ENCODE assay signal across 22 cellular contexts in the genomic region with DNA sequence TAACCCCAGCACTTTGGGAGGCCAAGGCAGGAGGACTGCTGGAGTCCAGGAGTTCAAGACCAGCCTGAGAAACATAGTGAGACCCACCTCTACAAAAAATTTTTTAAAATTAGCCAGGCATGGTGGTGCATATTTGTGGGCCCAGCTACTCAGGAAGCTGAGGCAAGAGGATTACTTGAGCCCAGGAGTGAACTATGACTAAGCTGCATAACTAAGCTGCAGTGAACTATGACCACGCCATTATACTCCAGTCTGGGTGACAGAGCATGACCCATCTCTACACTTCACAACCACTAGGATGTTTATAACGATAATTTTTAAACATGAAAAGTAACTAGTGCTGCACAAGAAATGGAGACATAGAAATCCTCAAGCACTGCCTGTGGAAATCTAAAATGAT.
DNase-seq lines count a peak whose midpoint lies in the region; ATAC-seq, FAIRE-seq and TF ChIP-seq lines count a peak whose summit lies in the region.
"Had no signal": no experiment of that assay in that cellular context is flagged by ENCODE, and none has a peak within 500 bp of the region (broad histone marks: within the 10 kb centered on the region; RNA-seq: fewer than 3 reads in every experiment).

No MANE protein-coding gene starts in this region.

- no peaks in the 10 kb centered on the region for H3K9me1 ChIP-seq in K562 (ENCODE audit: control insufficient read depth, insufficient read depth, low read length)

- no peak overlapping the region for H3K4me2 ChIP-seq in K562 (ENCODE audit: insufficient read depth, low read length)

- BruUV-seq in K562 (replicated peaks; lab: Mats Ljungman, UMichigan) = no TSS peak

- H3K27me3 ChIP-seq in K562 (ENCODE audit: control insufficient read depth in 2 of 2, insufficient read depth in 2 of 2, low read length in 2 of 2) = no peaks in the 10 kb centered on the region
- H3K27me3 ChIP-seq: body of pancreas, colonic mucosa, gastroesophageal sphincter, sigmoid colon had no signal

- no peaks in the 10 kb centered on the region for H4K20me1 ChIP-seq in K562 (replicated peaks; ENCODE audit: control insufficient read depth, insufficient read depth, low read length)

- no peaks in the 10 kb centered on the region for H3K9me3 ChIP-seq in K562 (replicated peaks; ENCODE audit: control insufficient read depth, insufficient read depth, low read depth, low read length)
- H3K9me3 ChIP-seq: body of pancreas, colonic mucosa, gastroesophageal sphincter, sigmoid colon had no signal

- ATAC-seq in K562 (no peak), left ventricle myocardium superior (no peak)
- ATAC-seq: body of pancreas; gastroesophageal sphincter; Right ventricle myocardium inferior; stimulated activated naive CD8-positive, alpha-beta T cell treated with anti-CD3 and anti-CD28 coated beads, Interleukin-15, amount 100 ng/mL, for 72 hours had no signal

- no peak for TF ChIP-seq POLR2A in K562 (conservative IDR thresholded peaks at IDR 0.05)

- H2AFZ ChIP-seq in K562 (ENCODE audit: low read depth, low read length) = no peak overlapping the region

- intact Hi-C loops in K562 (cut with micrococcal nuclease) = no loop called here
- intact Hi-C loops in left ventricle myocardium superior (cut with micrococcal nuclease) = no loop called here

- POLR2A ChIA-PET in K562 (lab: Yijun Ruan, JAX) = interaction anchor here (0.6 kb wide), 1 partner anchor 256 kb away, joined by 3 read pairs; no protein-coding TSS in a partner anchor

- peak; percentile 19 for FAIRE-seq in K562 (lab: Jason Lieb, UNC)
- FAIRE-seq: endometrium, urothelium cell line had no signal

- TF ChIP-seq RAD21 in K562 (CRISPR knock-in tag; conservative IDR thresholded peaks at IDR 0.05 in 1 of 2, IDR thresholded peaks at IDR 0.05 in 1 of 2) = no peak

- WGBS in K562 (ENCODE audit: insufficient coverage, low coverage, missing lambda C conversion rate) = 23% methylated on average over 2 of the region's 2 CpGs

- no peak overlapping the region for H3K27ac ChIP-seq in K562 (ENCODE audit: extremely low read depth, low read depth, low read length)
- H3K27ac ChIP-seq: body of pancreas, colonic mucosa, gastroesophageal sphincter, sigmoid colon had no signal

- CTCF ChIA-PET in K562 (lab: Yijun Ruan, JAX; ENCODE audit: low intra/inter-chr PET ratio) = no interaction called here

- no peak for TF ChIP-seq CTCF in K562 (IDR thresholded peaks at IDR 0.05 in 2 of 3, conservative IDR thresholded peaks at IDR 0.05 in 1 of 3; ENCODE audit: insufficient read depth in 2 of 3, low read depth in 1 of 3, low read length in 3 of 3)

- H3K4me3 ChIP-seq in K562 = no peak overlapping the region
- H3K4me3 ChIP-seq: body of pancreas, colonic mucosa, gastroesophageal sphincter, sigmoid colon had no signal

- no peaks in the 10 kb centered on the region; a peak in 1 of 5 replicates for H3K4me1 ChIP-seq in K562 (replicated peaks in 1 of 2; ENCODE audit: control insufficient read depth in 2 of 2, insufficient read depth in 2 of 2, low read length in 2 of 2)
- H3K4me1 ChIP-seq: body of pancreas, colonic mucosa, gastroesophageal sphincter, sigmoid colon had no signal

- H3K9ac ChIP-seq in K562 (ENCODE audit: insufficient read depth in 1 of 2, low read depth in 2 of 2, low read length in 2 of 2) = no peak overlapping the region

- TF ChIP-seq EP300 in K562 (IDR thresholded peaks at IDR 0.05; ENCODE audit: low read length) = no peak

- H3K79me2 ChIP-seq in K562 (ENCODE audit: control insufficient read depth, insufficient read depth, low read length) = no peaks in the 10 kb centered on the region

- in situ Hi-C loops in K562 (cut with MboI) = no loop called here

- DNase-seq in DMS53 treated with DMSO at 0.1 percent for 48 hours (lab: John Stamatoyannopoulos, UW; ENCODE audit: unreplicated experiment) = peak; percentile 75
- DNase-seq in LoVo (ENCODE audit: low spot score) = peak; percentile 7
- DNase-seq in K562 (ENCODE audit: extremely low read depth in 1 of 4, low spot score in 3 of 4) = peak in 1 of 4 experiments; percentile 13
- DNase-seq in myocyte (ENCODE audit: low read depth) = peak; percentile 39
- no peak for DNase-seq in NCI-H1048 (lab: John Stamatoyannopoulos, UW)
- no peak for DNase-seq in activated T-cell treated with anti-CD3 and anti-CD28 coated beads for 4 hours
- no peak for DNase-seq in left ventricle myocardium superior
- no peak for DNase-seq in NCI-H2107 treated with DMSO at 0.1 percent for 48 hours (lab: John Stamatoyannopoulos, UW; ENCODE audit: unreplicated experiment)
- DNase-seq: activated naive CD4-positive, alpha-beta T cell treated with anti-CD3 and anti-CD28 coated beads, Interleukin-2, amount 50 U/mL, for 16 hours; activated T-cell treated with anti-CD3 and anti-CD28 coated beads, Interleukin-2, amount 50 U/mL, for 1 hour; body of pancreas; colonic mucosa; HCEC 1CT; NCI-H187 treated with DMSO at 0.1 percent for 48 hours; NCI-H510A; sigmoid colon; stimulated activated CD4-positive, alpha-beta T cell treated with anti-CD3 and anti-CD28 coated beads, Interleukin-1b, Interleukin-23, amount 100 ng/mL, for 48 hours; stimulated activated naive CD8-positive, alpha-beta T cell treated with anti-CD3 and anti-CD28 coated beads, Interleukin-15, amount 100 ng/mL, for 72 hours had no signal

- H3K36me3 ChIP-seq in K562 (ENCODE audit: control insufficient read depth, insufficient read depth, low read length) = no peaks in the 10 kb centered on the region
- H3K36me3 ChIP-seq: colonic mucosa, gastroesophageal sphincter, sigmoid colon had no signal

TF ChIP-seq in K562, 482 proteins besides CTCF, POLR2A, EP300 and RAD21:
- TF ChIP-seq, protein P1, sequence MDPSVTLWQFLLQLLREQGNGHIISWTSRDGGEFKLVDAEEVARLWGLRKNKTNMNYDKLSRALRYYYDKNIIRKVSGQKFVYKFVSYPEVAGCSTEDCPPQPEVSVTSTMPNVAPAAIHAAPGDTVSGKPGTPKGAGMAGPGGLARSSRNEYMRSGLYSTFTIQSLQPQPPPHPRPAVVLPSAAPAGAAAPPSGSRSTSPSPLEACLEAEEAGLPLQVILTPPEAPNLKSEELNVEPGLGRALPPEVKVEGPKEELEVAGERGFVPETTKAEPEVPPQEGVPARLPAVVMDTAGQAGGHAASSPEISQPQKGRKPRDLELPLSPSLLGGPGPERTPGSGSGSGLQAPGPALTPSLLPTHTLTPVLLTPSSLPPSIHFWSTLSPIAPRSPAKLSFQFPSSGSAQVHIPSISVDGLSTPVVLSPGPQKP (CRISPR knock-in tag; IDR thresholded peaks at IDR 0.05) = no peak
- no peak for TF ChIP-seq MEF2D (tag; conservative IDR thresholded peaks at IDR 0.05; ENCODE audit: low read depth)
- TF ChIP-seq, protein P2, sequence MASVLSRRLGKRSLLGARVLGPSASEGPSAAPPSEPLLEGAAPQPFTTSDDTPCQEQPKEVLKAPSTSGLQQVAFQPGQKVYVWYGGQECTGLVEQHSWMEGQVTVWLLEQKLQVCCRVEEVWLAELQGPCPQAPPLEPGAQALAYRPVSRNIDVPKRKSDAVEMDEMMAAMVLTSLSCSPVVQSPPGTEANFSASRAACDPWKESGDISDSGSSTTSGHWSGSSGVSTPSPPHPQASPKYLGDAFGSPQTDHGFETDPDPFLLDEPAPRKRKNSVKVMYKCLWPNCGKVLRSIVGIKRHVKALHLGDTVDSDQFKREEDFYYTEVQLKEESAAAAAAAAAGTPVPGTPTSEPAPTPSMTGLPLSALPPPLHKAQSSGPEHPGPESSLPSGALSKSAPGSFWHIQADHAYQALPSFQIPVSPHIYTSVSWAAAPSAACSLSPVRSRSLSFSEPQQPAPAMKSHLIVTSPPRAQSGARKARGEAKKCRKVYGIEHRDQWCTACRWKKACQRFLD (CRISPR knock-in tag; IDR thresholded peaks at IDR 0.05) = no peak
- TF ChIP-seq, protein P3, sequence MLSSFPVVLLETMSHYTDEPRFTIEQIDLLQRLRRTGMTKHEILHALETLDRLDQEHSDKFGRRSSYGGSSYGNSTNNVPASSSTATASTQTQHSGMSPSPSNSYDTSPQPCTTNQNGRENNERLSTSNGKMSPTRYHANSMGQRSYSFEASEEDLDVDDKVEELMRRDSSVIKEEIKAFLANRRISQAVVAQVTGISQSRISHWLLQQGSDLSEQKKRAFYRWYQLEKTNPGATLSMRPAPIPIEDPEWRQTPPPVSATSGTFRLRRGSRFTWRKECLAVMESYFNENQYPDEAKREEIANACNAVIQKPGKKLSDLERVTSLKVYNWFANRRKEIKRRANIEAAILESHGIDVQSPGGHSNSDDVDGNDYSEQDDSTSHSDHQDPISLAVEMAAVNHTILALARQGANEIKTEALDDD (IDR thresholded peaks at IDR 0.05) = peak; percentile 73
- TF ChIP-seq, protein P4, sequence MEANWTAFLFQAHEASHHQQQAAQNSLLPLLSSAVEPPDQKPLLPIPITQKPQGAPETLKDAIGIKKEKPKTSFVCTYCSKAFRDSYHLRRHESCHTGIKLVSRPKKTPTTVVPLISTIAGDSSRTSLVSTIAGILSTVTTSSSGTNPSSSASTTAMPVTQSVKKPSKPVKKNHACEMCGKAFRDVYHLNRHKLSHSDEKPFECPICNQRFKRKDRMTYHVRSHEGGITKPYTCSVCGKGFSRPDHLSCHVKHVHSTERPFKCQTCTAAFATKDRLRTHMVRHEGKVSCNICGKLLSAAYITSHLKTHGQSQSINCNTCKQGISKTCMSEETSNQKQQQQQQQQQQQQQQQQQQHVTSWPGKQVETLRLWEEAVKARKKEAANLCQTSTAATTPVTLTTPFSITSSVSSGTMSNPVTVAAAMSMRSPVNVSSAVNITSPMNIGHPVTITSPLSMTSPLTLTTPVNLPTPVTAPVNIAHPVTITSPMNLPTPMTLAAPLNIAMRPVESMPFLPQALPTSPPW (CRISPR knock-in tag; IDR thresholded peaks at IDR 0.05) = no peak
- TF ChIP-seq, protein P5, sequence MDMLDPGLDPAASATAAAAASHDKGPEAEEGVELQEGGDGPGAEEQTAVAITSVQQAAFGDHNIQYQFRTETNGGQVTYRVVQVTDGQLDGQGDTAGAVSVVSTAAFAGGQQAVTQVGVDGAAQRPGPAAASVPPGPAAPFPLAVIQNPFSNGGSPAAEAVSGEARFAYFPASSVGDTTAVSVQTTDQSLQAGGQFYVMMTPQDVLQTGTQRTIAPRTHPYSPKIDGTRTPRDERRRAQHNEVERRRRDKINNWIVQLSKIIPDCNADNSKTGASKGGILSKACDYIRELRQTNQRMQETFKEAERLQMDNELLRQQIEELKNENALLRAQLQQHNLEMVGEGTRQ (CRISPR knock-in tag; IDR thresholded peaks at IDR 0.05) = no peak

Comparison
In these comparisons a context has a peak if more than half of its experiments do, and no peak if none do; other contexts are left out.
1. DNase-seq: peak in DMS53 treated with DMSO at 0.1 percent for 48 hours (single experiment), LoVo (single experiment) and myocyte (single experiment); none in NCI-H1048 (single experiment), activated T-cell treated with anti-CD3 and anti-CD28 coated beads for 4 hours (single experiment), left ventricle myocardium superior (single experiment) and NCI-H2107 treated with DMSO at 0.1 percent for 48 hours (single experiment).